In genomic region chr4:26803462-26803861, GRCh38 we compare ENCODE assay signal across 12 cellular contexts. TPM values are rescaled to one million over a fixed set of nuclear protein-coding genes. Genes with fewer than 3 reads are reported as not detected.
A peak's percentile ranks its signal among the peaks of the same experiment; 100 is the strongest.
DNase-seq lines count a peak whose midpoint lies in the region; ATAC-seq, FAIRE-seq and TF ChIP-seq lines count a peak whose summit lies in the region.
"Had no signal": no experiment of that assay in that cellular context is flagged by ENCODE, and none has a peak within 500 bp of the region (broad histone marks: within the 10 kb centered on the region; RNA-seq: fewer than 3 reads in every experiment).

No MANE protein-coding gene starts in this region.

- WGBS in K562 (ENCODE audit: insufficient coverage, low coverage, missing lambda C conversion rate): 18% methylated on average over 6 of the region's 6 CpGs

- in situ Hi-C loops in K562 (cut with MboI): no loop called here

- no peak overlapping the region for H3K4me3 Mint-ChIP-seq in neural crest cell
- H3K4me3 Mint-ChIP-seq: CD14-positive monocyte; central memory CD8-positive, alpha-beta T cell had no signal

- intact Hi-C loops in K562 (cut with micrococcal nuclease): no loop called here
- intact Hi-C loops in left ventricle myocardium superior (cut with micrococcal nuclease): no loop called here

- no peaks in the 10 kb centered on the region for H3K27me3 ChIP-seq in K562 (ENCODE audit: control insufficient read depth in 2 of 2, insufficient read depth in 2 of 2, low read length in 2 of 2)

- no peak overlapping the region for H3K9ac ChIP-seq in K562 (ENCODE audit: insufficient read depth in 1 of 2, low read depth in 2 of 2, low read length in 2 of 2)

- POLR2A ChIA-PET in K562 (lab: Yijun Ruan, JAX): no interaction called here

- no peak for TF ChIP-seq CTCF in K562 (IDR thresholded peaks at IDR 0.05 in 2 of 3, conservative IDR thresholded peaks at IDR 0.05 in 1 of 3; ENCODE audit: insufficient read depth in 2 of 3, low read depth in 1 of 3, low read length in 3 of 3)
- no peak for TF ChIP-seq CTCF in neural crest cell (conservative IDR thresholded peaks at IDR 0.05)

- no peak for TF ChIP-seq EP300 in K562 (IDR thresholded peaks at IDR 0.05; ENCODE audit: low read length)

- H3K9me1 ChIP-seq in K562 (ENCODE audit: control insufficient read depth, insufficient read depth, low read length): no peaks in the 10 kb centered on the region

- H3K27me3 Mint-ChIP-seq in neural crest cell (ENCODE audit: low read depth): no peaks in the 10 kb centered on the region
- H3K27me3 Mint-ChIP-seq: central memory CD8-positive, alpha-beta T cell had no signal

- no peak for TF ChIP-seq RAD21 in K562 (CRISPR knock-in tag; conservative IDR thresholded peaks at IDR 0.05 in 1 of 2, IDR thresholded peaks at IDR 0.05 in 1 of 2)

- no peak for TF ChIP-seq POLR2A in K562 (conservative IDR thresholded peaks at IDR 0.05)

- peak overlapping the region; percentile 51; the same call in 1 of the 2 replicates for H2AFZ ChIP-seq in K562 (ENCODE audit: low read depth, low read length)

- H3K36me3 Mint-ChIP-seq in neural crest cell (ENCODE audit: low read depth): no peaks in the 10 kb centered on the region
- H3K36me3 Mint-ChIP-seq: CD14-positive monocyte had no signal

- H3K36me3 ChIP-seq in K562 (ENCODE audit: control insufficient read depth, insufficient read depth, low read length): no peaks in the 10 kb centered on the region

- CTCF ChIA-PET in K562 (lab: Yijun Ruan, JAX; ENCODE audit: low intra/inter-chr PET ratio): no interaction called here

- H4K20me1 ChIP-seq in K562 (replicated peaks; ENCODE audit: control insufficient read depth, insufficient read depth, low read length): no peaks in the 10 kb centered on the region; the same call in 1 of the 2 replicates

- no peak overlapping the region for H3K27ac ChIP-seq in K562 (ENCODE audit: extremely low read depth, low read depth, low read length)

- ATAC-seq in K562 (no peak), left ventricle myocardium superior (no peak), HG03025 (IDR thresholded peaks at IDR 0.05; ENCODE audit: low FRiP score, unreplicated experiment) (no peak)
- ATAC-seq: PC-3 had no signal

- no peaks in the 10 kb centered on the region for H3K9me3 ChIP-seq in K562 (replicated peaks; ENCODE audit: control insufficient read depth, insufficient read depth, low read depth, low read length)

- no peak for FAIRE-seq in K562 (lab: Jason Lieb, UNC)

- no TSS peak for BruUV-seq in K562 (replicated peaks; lab: Mats Ljungman, UMichigan)

- H3K27ac Mint-ChIP-seq in neural crest cell (ENCODE audit: unreplicated experiment): peak overlapping the region; percentile 91

- H3K9me3 Mint-ChIP-seq in neural crest cell: peaks cover 2% of the 10 kb centered on the region
- H3K9me3 Mint-ChIP-seq: central memory CD8-positive, alpha-beta T cell had no signal

- no peak overlapping the region for H3K4me3 ChIP-seq in K562

- H3K79me2 ChIP-seq in K562 (ENCODE audit: control insufficient read depth, insufficient read depth, low read length): no peaks in the 10 kb centered on the region

- no peak overlapping the region for H3K4me2 ChIP-seq in K562 (ENCODE audit: insufficient read depth, low read length)

- DNase-seq in DMS 273 (lab: John Stamatoyannopoulos, UW; ENCODE audit: unreplicated experiment): peak; percentile 91
- peak; percentile 49 for DNase-seq in NCI-H2029 treated with DMSO at 0.1 percent for 48 hours (lab: John Stamatoyannopoulos, UW)
- DNase-seq in K562 (ENCODE audit: extremely low read depth in 1 of 4, low spot score in 3 of 4): no peak
- DNase-seq in neural crest cell (ENCODE audit: low read depth, low spot score): no peak
- no peak for DNase-seq in left ventricle myocardium superior
- DNase-seq in iPS-NIHi11 (ENCODE audit: low spot score): no peak
- DNase-seq in HuH-7.5 (ENCODE audit: low spot score): no peak
- DNase-seq: KG1, PC-3 had no signal

- peaks cover 0 to 4% of the 10 kb centered on the region in 2 experiments; a peak in 3 of 5 replicates for H3K4me1 ChIP-seq in K562 (replicated peaks in 1 of 2; ENCODE audit: control insufficient read depth in 2 of 2, insufficient read depth in 2 of 2, low read length in 2 of 2)

- peaks cover 8% of the 10 kb centered on the region for H3K4me1 Mint-ChIP-seq in neural crest cell
- H3K4me1 Mint-ChIP-seq: central memory CD8-positive, alpha-beta T cell had no signal

TF ChIP-seq in K562, 482 proteins besides CTCF, POLR2A, EP300 and RAD21:
- no peak for TF ChIP-seq BRD9 (IDR thresholded peaks at IDR 0.05; ENCODE audit: low read depth, partially characterized antibody)
- TF ChIP-seq ELK3 (CRISPR knock-in tag; IDR thresholded peaks at IDR 0.05): no peak
- no peak for TF ChIP-seq PHB2 (IDR thresholded peaks at IDR 0.05; ENCODE audit: low read depth)
- no peak for TF ChIP-seq JUN (IDR thresholded peaks at IDR 0.05; ENCODE audit: borderline replicate concordance, low read depth, low read length)
- no peak for TF ChIP-seq JUN (CRISPR knock-in tag; IDR thresholded peaks at IDR 0.05; ENCODE audit: borderline replicate concordance)

RNA-seq across cellular contexts. Expression of gene STIM2, which starts 57.2 kb away (rescaled TPM):
- total RNA-seq in K562 (2011; cell fraction: chromatin; rRNA removed; ENCODE audit: low replicate concordance): 20.8 and 31.2 TPM in 2 replicates
- total RNA-seq in K562 (2011; cell fraction: nucleolus; rRNA removed): 19.7 and 25.0 TPM in 2 replicates
- total RNA-seq in K562 (2011; cell fraction: nucleoplasm; rRNA removed): 29.2 and 44.9 TPM in 2 replicates
- total RNA-seq in K562 (2014; rRNA removed) (12.8 and 13.3 TPM in 2 replicates), K562 (2014; rRNA removed; fragmentation: Illumina TruSeq; extraction: Trizol) (13.8 and 15.4 TPM in 2 replicates), K562 (2015; rRNA removed; fragmentation: Illumina TruSeq; extraction: Trizol) (17.6 and 21.8 TPM in 2 replicates), K562 (2021) (25.7 and 26.8 TPM in 2 replicates), neural crest cell (30.5 and 31.5 TPM in 2 replicates), left ventricle myocardium superior (12.5 TPM)
- polyA plus RNA-seq in K562 (2011; rRNA removed) (20.4 and 25.6 TPM in 2 replicates), K562 (2014; fragmentation: Illumina TruSeq; extraction: Trizol) (11.3 and 14.8 TPM in 2 replicates), K562 (2014; fragmentation: Nextera tagmentation; extraction: Ambion mirVana) (10 to 100 TPM in 1 of 2 experiments, 1 to 10 TPM in 1; 7.2 to 12.6 TPM), K562 (2014; rRNA removed) (16.7 TPM in 2 replicates)
- 15.5 and 16.3 TPM in 2 replicates for polyA plus RNA-seq in K562 (2011; cell fraction: cytosol; rRNA removed)
- 77.9 and 90.8 TPM in 2 replicates for polyA plus RNA-seq in K562 (2011; cell fraction: nucleus; rRNA removed)
- 18.2 and 24.6 TPM in 2 replicates for polyA plus RNA-seq in K562 (2012)
- 15.1 and 23.5 TPM in 2 replicates for polyA minus RNA-seq in K562 (2011; rRNA and poly(A)+ RNA removed)
- 5.2 and 6.7 TPM in 2 replicates for polyA minus RNA-seq in K562 (2011; cell fraction: cytosol; rRNA and poly(A)+ RNA removed)
- polyA minus RNA-seq in K562 (2011; cell fraction: nucleus; rRNA and poly(A)+ RNA removed): 22.5 and 32.1 TPM in 2 replicates

Comparison
In these comparisons a context has a peak if more than half of its experiments do, and no peak if none do; other contexts are left out.
1. DNase-seq: peak in DMS 273 (single experiment) and NCI-H2029 treated with DMSO at 0.1 percent for 48 hours (single experiment); none in K562 (0 of 4), neural crest cell (single experiment), left ventricle myocardium superior (single experiment), iPS-NIHi11 (single experiment) and HuH-7.5 (single experiment).